13 cellular contexts compared by ENCODE assay signal in genomic region chr2:42042956-42043355, GRCh38. TPM values are rescaled to one million over a fixed set of nuclear protein-coding genes. Genes with fewer than 3 reads are reported as not detected.
DNase-seq lines count a peak whose midpoint lies in the region; TF ChIP-seq lines count a peak whose summit lies in the region.
"Had no signal": no experiment of that assay in that cellular context is flagged by ENCODE, and none has a peak within 500 bp of the region (broad histone marks: within the 10 kb centered on the region; RNA-seq: fewer than 3 reads in every experiment).

No MANE protein-coding gene starts in this region.

- no peak for TF ChIP-seq CTCF in nephron (IDR thresholded peaks at IDR 0.05; ENCODE audit: unreplicated experiment in 3 of 3)
- TF ChIP-seq CTCF in type B pancreatic cell (conservative IDR thresholded peaks at IDR 0.05) = no peak

- DNase-seq in activated effector memory CD4-positive, alpha-beta T cell treated with anti-CD3 and anti-CD28 coated beads, Interleukin-2, amount 50 U/mL, for 16 hours = peak; percentile 21
- DNase-seq in activated effector memory CD4-positive, alpha-beta T cell treated with Interleukin-2 at 50 U/mL for 16 hours = no peak
- peak; percentile 10 for DNase-seq in epidermal melanocyte (ENCODE audit: insufficient read length, low spot score)
- no peak for DNase-seq in DMS114 treated with DMSO at 0.1 percent for 48 hours (lab: John Stamatoyannopoulos, UW; ENCODE audit: unreplicated experiment)
- DNase-seq in occipital lobe (lab: John Stamatoyannopoulos, UW) = no peak
- DNase-seq in type B pancreatic cell (ENCODE audit: extremely low spot score, unreplicated experiment) = no peak
- DNase-seq in islet precursor cell = no peak
- DNase-seq: Calu3; CD4-positive, alpha-beta T cell; DMS 273 treated with DMSO at 0.1 percent for 48 hours; DMS79; KBM-7 had no signal

- H3K27ac Mint-ChIP-seq in nephron (peak overlapping the region; percentile 71 to 99 (median 73)), type B pancreatic cell (no peak overlapping the region)
- H3K27ac Mint-ChIP-seq: CD4-positive, alpha-beta T cell had no signal

- H3K27me3 Mint-ChIP-seq in nephron (ENCODE audit: low read depth) (peaks cover 13% of the 10 kb centered on the region), type B pancreatic cell (peaks cover 33% of the 10 kb centered on the region)

- H3K9me3 Mint-ChIP-seq in nephron (no peaks in the 10 kb centered on the region), type B pancreatic cell (no peaks in the 10 kb centered on the region)
- H3K9me3 Mint-ChIP-seq: CD4-positive, alpha-beta T cell had no signal

- H3K4me3 Mint-ChIP-seq in nephron (no peak overlapping the region), type B pancreatic cell (no peak overlapping the region)
- H3K4me3 Mint-ChIP-seq: CD4-positive, alpha-beta T cell had no signal

- no peaks in the 10 kb centered on the region for H3K36me3 Mint-ChIP-seq in nephron (ENCODE audit: low read depth)
- no peaks in the 10 kb centered on the region for H3K36me3 Mint-ChIP-seq in type B pancreatic cell

- H3K4me1 Mint-ChIP-seq in nephron = peaks cover 51% of the 10 kb centered on the region
- peaks cover 32% of the 10 kb centered on the region for H3K4me1 Mint-ChIP-seq in type B pancreatic cell (ENCODE audit: unreplicated experiment)

RNA-seq across cellular contexts. Expression of gene PKDCC, which starts 4.9 kb away (rescaled TPM):
- total RNA-seq in occipital lobe (16.2 TPM), type B pancreatic cell (ENCODE audit: low replicate concordance) (81.8 and 158 TPM in 2 replicates)
- total RNA-seq: CD4-positive, alpha-beta T cell had no signal

Comparison
In these comparisons a context has a peak if more than half of its experiments do, and no peak if none do; other contexts are left out.
1. DNase-seq: peak in activated effector memory CD4-positive, alpha-beta T cell treated with anti-CD3 and anti-CD28 coated beads, Interleukin-2, amount 50 U/mL, for 16 hours (single experiment) and epidermal melanocyte (single experiment); none in activated effector memory CD4-positive, alpha-beta T cell treated with Interleukin-2 at 50 U/mL for 16 hours (single experiment), DMS114 treated with DMSO at 0.1 percent for 48 hours (single experiment), occipital lobe (single experiment), type B pancreatic cell (single experiment) and islet precursor cell (single experiment).